In the genomic region with DNA sequence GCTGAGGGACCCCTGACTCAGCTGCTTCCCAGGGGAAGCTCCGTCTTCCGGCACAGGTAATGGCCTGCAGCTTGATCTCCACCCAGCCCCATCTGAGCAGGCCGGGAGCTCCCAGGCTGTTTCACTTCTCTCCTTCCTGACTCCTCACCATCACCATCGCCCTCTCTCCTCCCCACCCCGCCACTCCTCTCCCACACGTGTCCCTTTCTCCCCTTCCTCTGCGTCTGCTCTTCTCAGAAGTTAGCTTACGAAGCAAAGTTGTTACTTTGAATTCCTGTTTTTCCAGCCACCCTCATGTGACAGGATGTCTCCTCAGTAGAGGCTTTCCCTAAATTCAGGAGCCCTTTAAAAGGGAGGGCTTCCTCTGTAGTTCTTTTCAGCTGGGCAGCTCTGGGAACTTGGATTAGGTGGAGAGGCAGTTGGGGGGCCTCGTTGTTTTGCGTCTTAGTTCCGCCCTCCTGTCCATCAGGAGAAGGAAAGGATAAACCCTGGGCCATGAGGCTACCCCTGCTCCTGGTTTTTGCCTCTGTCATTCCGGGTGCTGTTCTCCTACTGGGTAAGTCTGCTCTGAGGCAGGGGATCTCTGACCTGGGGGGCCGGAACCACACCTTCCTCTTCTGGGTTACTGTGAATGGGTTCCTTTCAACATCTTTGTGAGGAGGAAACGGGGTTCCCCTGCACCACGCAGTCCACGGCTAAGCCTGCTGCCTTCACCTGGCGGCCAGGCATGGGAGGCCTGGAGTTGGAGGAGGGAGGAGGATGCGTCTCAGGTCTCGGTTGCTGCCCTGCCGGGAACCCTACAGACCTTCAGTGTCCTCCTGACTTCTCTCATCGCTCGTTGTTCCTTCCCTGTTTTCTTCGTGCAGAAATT, we compare ENCODE assay signal across 16 cellular contexts. TPM values are rescaled to one million over a fixed set of nuclear protein-coding genes. Genes with fewer than 3 reads are reported as not detected.
DNase-seq lines count a peak whose midpoint lies in the region; ATAC-seq lines count a peak whose summit lies in the region.
"Had no signal": no experiment of that assay in that cellular context is flagged by ENCODE, and none has a peak within 500 bp of the region (broad histone marks: within the 10 kb centered on the region; RNA-seq: fewer than 3 reads in every experiment).

Gene MRC1 (plus strand): TSS at position 378 of the 871 bp plus-strand sequence. CDS start 118 bp downstream, at position 496.

- no peak within 1 kb of the TSS for H3K4me3 ChIP-seq in aorta (ENCODE audit: low read length in 2 of 2)
- H3K4me3 ChIP-seq: SK-N-MC had no signal

- no peak for DNase-seq in Right ventricle myocardium inferior (ENCODE audit: missing footprints)
- no peak for DNase-seq in cardiac septum (ENCODE audit: low spot score)
- DNase-seq in left colon, result peak in 1 of 2 donors; percentile 38
- DNase-seq in posterior vena cava (ENCODE audit: low spot score), result peak; percentile 83
- DNase-seq in aorta, result peak in 1 of 2 donors; percentile 70
- no peak for DNase-seq in HuH-7.5 (ENCODE audit: low spot score)
- DNase-seq in germinal center (ENCODE audit: low spot score), result no peak
- DNase-seq: activated CD4-positive, alpha-beta T cell treated with anti-CD3 and anti-CD28 coated beads for 48 hours; activated gamma-delta T cell; DMS153; midbrain; MV-4-11; NCI-H82 had no signal

- ATAC-seq in Right ventricle myocardium inferior, result peak; percentile 62
- ATAC-seq in left colon, result peak; percentile 25
- ATAC-seq in aorta (ENCODE audit: low FRiP score), result peak; percentile 68
- ATAC-seq in GM21447 (IDR thresholded peaks at IDR 0.05; ENCODE audit: unreplicated experiment), result no peak

- no peaks in the 10 kb centered on the region for H3K27me3 ChIP-seq in aorta (ENCODE audit: control insufficient read depth in 1 of 2, insufficient read depth in 2 of 2, low read length in 1 of 2)

- no peaks in the 10 kb centered on the region for H3K4me1 ChIP-seq in aorta (ENCODE audit: control insufficient read depth in 1 of 2, insufficient read depth in 2 of 2, low read length in 2 of 2)

- intact Hi-C loops in Right ventricle myocardium inferior (cut with DNase I) (no loop called here), cardiac septum (cut with DNase I) (no loop called here), left colon (cut with DNase I, micrococcal nuclease) (no loop called here), posterior vena cava (cut with DNase I) (no loop called here), aorta (cut with DNase I) (no loop called here)

- no peaks in the 10 kb centered on the region for H3K9me3 ChIP-seq in aorta (ENCODE audit: control insufficient read depth, low read length)

- H3K36me3 ChIP-seq in aorta (ENCODE audit: control insufficient read depth in 1 of 2, insufficient read depth in 2 of 2, low read length in 1 of 2), result no peaks in the 10 kb centered on the region

- H3K27ac ChIP-seq in aorta (ENCODE audit: low read depth in 1 of 2, low read length in 2 of 2), result no peak within 1 kb of the TSS
- H3K27ac ChIP-seq: HL-60, SK-N-MC had no signal

- WGBS in aorta, 2 donors, result 76 to 81% methylated on average over 21 to 23 of the region's 23 CpGs

RNA-seq across cellular contexts. Expression of gene MRC1, which starts in this region (rescaled TPM):
- total RNA-seq in Right ventricle myocardium inferior (38.3 TPM), cardiac septum (6.3 TPM), left colon (10 to 100 TPM; 11.0 to 25.2 TPM), posterior vena cava (100 to 1,000 TPM in 1 of 2 donors, 10 to 100 TPM in 1; 71.1 to 157 TPM), aorta (10 to 100 TPM; 58.3 to 73.9 TPM)
- 10 to 100 TPM in 1 of 2 donors, 1 to 10 TPM in 1; 4.0 to 29.3 TPM for polyA plus RNA-seq in aorta
